Comparison of ENCODE assay signal across 1 cellular context in genomic region chr6:36724514-36725385, GRCh38.
TF ChIP-seq lines count a peak whose summit lies in the region.

No MANE protein-coding gene starts in this region.

TF ChIP-seq in K562, 482 proteins besides CTCF, POLR2A, EP300 and RAD21 (continued from another document):
- peak; percentile 85 for TF ChIP-seq DEAF1 (CRISPR knock-in tag; IDR thresholded peaks at IDR 0.05)
- TF ChIP-seq JUND (IDR thresholded peaks at IDR 0.05; ENCODE audit: borderline replicate concordance, low read depth, low read length), result 0 out of 2 replicates have a peak, but pooled peaks have one; percentile 18
- no peak; the same call in 2 of the 3 replicates for TF ChIP-seq JUND (tag; IDR thresholded peaks at IDR 0.05; ENCODE audit: borderline replicate concordance, low read depth, low read length)
- TF ChIP-seq PHTF2 (CRISPR knock-in tag; IDR thresholded peaks at IDR 0.05), result no peak
- TF ChIP-seq ETV1 (tag; conservative IDR thresholded peaks at IDR 0.05; ENCODE audit: low read depth), result no peak
- no peak for TF ChIP-seq NUFIP1 (IDR thresholded peaks at IDR 0.05; ENCODE audit: partially characterized antibody)
- TF ChIP-seq MTA1 (IDR thresholded peaks at IDR 0.05; ENCODE audit: borderline replicate concordance), result 0 out of 2 replicates have a peak, but pooled peaks have one; percentile 28
- TF ChIP-seq ZNF589 (CRISPR knock-in tag; IDR thresholded peaks at IDR 0.05; ENCODE audit: low read depth), result no peak
- no peak for TF ChIP-seq MAFK (IDR thresholded peaks at IDR 0.05; ENCODE audit: low read length)
- TF ChIP-seq RB1 (IDR thresholded peaks at IDR 0.05; ENCODE audit: low read depth), result 0 out of 2 replicates have a peak, but pooled peaks have one; percentile 40
- no peak for TF ChIP-seq ZBTB43 (CRISPR knock-in tag; IDR thresholded peaks at IDR 0.05)
- TF ChIP-seq TSC22D4 (tag; IDR thresholded peaks at IDR 0.05), result no peak
- TF ChIP-seq MECOM (CRISPR knock-in tag; IDR thresholded peaks at IDR 0.05), result no peak
- no peak for TF ChIP-seq U2AF2 (optimal IDR thresholded peaks at IDR 0.05; ENCODE audit: low read depth, low read length)
- no peak for TF ChIP-seq ZNF740 (CRISPR knock-in tag; IDR thresholded peaks at IDR 0.05)
- TF ChIP-seq ZNF740 (tag; IDR thresholded peaks at IDR 0.05), result no peak
- 0 out of 2 replicates have a peak, but pooled peaks have one; percentile 21 for TF ChIP-seq NFIC (IDR thresholded peaks at IDR 0.05)
- no peak for TF ChIP-seq EWSR1 (IDR thresholded peaks at IDR 0.05; ENCODE audit: borderline replicate concordance, low read depth, partially characterized antibody)
- no peak for TF ChIP-seq PBX2 (CRISPR knock-in tag; IDR thresholded peaks at IDR 0.05; ENCODE audit: low read depth)
- no peak for TF ChIP-seq PBX2 (tag; conservative IDR thresholded peaks at IDR 0.05; ENCODE audit: low read depth)
- peak; percentile 74 for TF ChIP-seq RFX1 (IDR thresholded peaks at IDR 0.05)
- TF ChIP-seq HIVEP1 (CRISPR knock-in tag; IDR thresholded peaks at IDR 0.05), result no peak
- TF ChIP-seq ZNF398 (CRISPR knock-in tag; IDR thresholded peaks at IDR 0.05), result no peak
- no peak for TF ChIP-seq ELK1 (CRISPR knock-in tag; IDR thresholded peaks at IDR 0.05)
- no peak for TF ChIP-seq ZFP91 (CRISPR knock-in tag; IDR thresholded peaks at IDR 0.05)
- TF ChIP-seq ARID2 (IDR thresholded peaks at IDR 0.05), result 0 out of 2 replicates have a peak, but pooled peaks have one; percentile 25
- TF ChIP-seq NELFE (IDR thresholded peaks at IDR 0.05; ENCODE audit: insufficient read depth, insufficient read length), result no peak
